ENCODE assay signal across 1 cellular context in genomic region chr2:60556441-60556997, GRCh38.
TF ChIP-seq lines count a peak whose summit lies in the region.

No MANE protein-coding gene starts in this region.

TF ChIP-seq in A549, 52 proteins besides CTCF, POLR2A, EP300 and RAD21 (continued from another document):
- TF ChIP-seq SREBF2 (IDR thresholded peaks at IDR 0.05) = no peak
- no peak for TF ChIP-seq ZFP36 (IDR thresholded peaks at IDR 0.05; ENCODE audit: borderline replicate concordance, partially characterized antibody)
- TF ChIP-seq HOXB13 (CRISPR knock-in tag; IDR thresholded peaks at IDR 0.05; ENCODE audit: low read depth) = no peak
- TF ChIP-seq PBX3 (IDR thresholded peaks at IDR 0.05) = no peak
- no peak for TF ChIP-seq HES2 (IDR thresholded peaks at IDR 0.05)
- TF ChIP-seq RNF2 (IDR thresholded peaks at IDR 0.05; ENCODE audit: borderline replicate concordance, low read depth) = no peak
- TF ChIP-seq TP53 (CRISPR knock-in tag; IDR thresholded peaks at IDR 0.05) = no peak
- no peak for TF ChIP-seq E2F6 (IDR thresholded peaks at IDR 0.05; ENCODE audit: borderline replicate concordance, low read depth)
- no peak for TF ChIP-seq EHMT2 (IDR thresholded peaks at IDR 0.05; ENCODE audit: low read depth)
- TF ChIP-seq RARB (CRISPR knock-in tag; IDR thresholded peaks at IDR 0.05) = no peak
- no peak for TF ChIP-seq TFCP2L1 (CRISPR knock-in tag; IDR thresholded peaks at IDR 0.05)
